1 cellular context compared by ENCODE assay signal in genomic region chr4:1793940-1794808, GRCh38.
TF ChIP-seq lines count a peak whose summit lies in the region.

No MANE protein-coding gene starts in this region.

TF ChIP-seq in K562, 482 proteins besides CTCF, POLR2A, EP300 and RAD21 (continued from another document and continues in another):
- TF ChIP-seq, protein P1, sequence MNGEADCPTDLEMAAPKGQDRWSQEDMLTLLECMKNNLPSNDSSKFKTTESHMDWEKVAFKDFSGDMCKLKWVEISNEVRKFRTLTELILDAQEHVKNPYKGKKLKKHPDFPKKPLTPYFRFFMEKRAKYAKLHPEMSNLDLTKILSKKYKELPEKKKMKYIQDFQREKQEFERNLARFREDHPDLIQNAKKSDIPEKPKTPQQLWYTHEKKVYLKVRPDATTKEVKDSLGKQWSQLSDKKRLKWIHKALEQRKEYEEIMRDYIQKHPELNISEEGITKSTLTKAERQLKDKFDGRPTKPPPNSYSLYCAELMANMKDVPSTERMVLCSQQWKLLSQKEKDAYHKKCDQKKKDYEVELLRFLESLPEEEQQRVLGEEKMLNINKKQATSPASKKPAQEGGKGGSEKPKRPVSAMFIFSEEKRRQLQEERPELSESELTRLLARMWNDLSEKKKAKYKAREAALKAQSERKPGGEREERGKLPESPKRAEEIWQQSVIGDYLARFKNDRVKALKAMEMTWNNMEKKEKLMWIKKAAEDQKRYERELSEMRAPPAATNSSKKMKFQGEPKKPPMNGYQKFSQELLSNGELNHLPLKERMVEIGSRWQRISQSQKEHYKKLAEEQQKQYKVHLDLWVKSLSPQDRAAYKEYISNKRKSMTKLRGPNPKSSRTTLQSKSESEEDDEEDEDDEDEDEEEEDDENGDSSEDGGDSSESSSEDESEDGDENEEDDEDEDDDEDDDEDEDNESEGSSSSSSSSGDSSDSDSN (IDR thresholded peaks at IDR 0.05; ENCODE audit: borderline replicate concordance in 1 of 2, low read depth in 2 of 2, low read length in 2 of 2) = peak; percentile 55 to 93; a peak in 1 of 4 replicates
- no peak for TF ChIP-seq ZNF24 (IDR thresholded peaks at IDR 0.05)
- no peak for TF ChIP-seq ZNF124 (CRISPR knock-in tag; IDR thresholded peaks at IDR 0.05)
- TF ChIP-seq ZNF668 (CRISPR knock-in tag; IDR thresholded peaks at IDR 0.05) = no peak
- no peak for TF ChIP-seq ZNF778 (CRISPR knock-in tag; IDR thresholded peaks at IDR 0.05)
- TF ChIP-seq SREBF1 (IDR thresholded peaks at IDR 0.05; ENCODE audit: borderline replicate concordance, low read depth, low read length) = no peak
- no peak for TF ChIP-seq HMG20B (CRISPR knock-in tag; IDR thresholded peaks at IDR 0.05)
- TF ChIP-seq HDAC8 (tag; IDR thresholded peaks at IDR 0.05) = no peak
- TF ChIP-seq, protein P2, sequence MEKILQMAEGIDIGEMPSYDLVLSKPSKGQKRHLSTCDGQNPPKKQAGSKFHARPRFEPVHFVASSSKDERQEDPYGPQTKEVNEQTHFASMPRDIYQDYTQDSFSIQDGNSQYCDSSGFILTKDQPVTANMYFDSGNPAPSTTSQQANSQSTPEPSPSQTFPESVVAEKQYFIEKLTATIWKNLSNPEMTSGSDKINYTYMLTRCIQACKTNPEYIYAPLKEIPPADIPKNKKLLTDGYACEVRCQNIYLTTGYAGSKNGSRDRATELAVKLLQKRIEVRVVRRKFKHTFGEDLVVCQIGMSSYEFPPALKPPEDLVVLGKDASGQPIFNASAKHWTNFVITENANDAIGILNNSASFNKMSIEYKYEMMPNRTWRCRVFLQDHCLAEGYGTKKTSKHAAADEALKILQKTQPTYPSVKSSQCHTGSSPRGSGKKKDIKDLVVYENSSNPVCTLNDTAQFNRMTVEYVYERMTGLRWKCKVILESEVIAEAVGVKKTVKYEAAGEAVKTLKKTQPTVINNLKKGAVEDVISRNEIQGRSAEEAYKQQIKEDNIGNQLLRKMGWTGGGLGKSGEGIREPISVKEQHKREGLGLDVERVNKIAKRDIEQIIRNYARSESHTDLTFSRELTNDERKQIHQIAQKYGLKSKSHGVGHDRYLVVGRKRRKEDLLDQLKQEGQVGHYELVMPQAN (IDR thresholded peaks at IDR 0.05; ENCODE audit: borderline replicate concordance) = no peak
- no peak for TF ChIP-seq EHMT2 (IDR thresholded peaks at IDR 0.05)
- TF ChIP-seq ZNF184 (CRISPR knock-in tag; IDR thresholded peaks at IDR 0.05) = no peak
- TF ChIP-seq C11orf30 (IDR thresholded peaks at IDR 0.05; ENCODE audit: low read depth) = no peak
- peak; percentile 10 for TF ChIP-seq FIP1L1 (IDR thresholded peaks at IDR 0.05; ENCODE audit: low read depth, low read length, poor library complexity, severe bottlenecking)
- TF ChIP-seq ZNF408 (CRISPR knock-in tag; IDR thresholded peaks at IDR 0.05; ENCODE audit: low read depth) = no peak
- TF ChIP-seq ZSCAN32 (CRISPR knock-in tag; IDR thresholded peaks at IDR 0.05) = no peak
- TF ChIP-seq CXXC5 (CRISPR knock-in tag; IDR thresholded peaks at IDR 0.05) = peak; percentile 11; the same call in 1 of the 2 replicates
- TF ChIP-seq MBD2 (IDR thresholded peaks at IDR 0.05; ENCODE audit: borderline replicate concordance, low read depth) = no peak
- no peak for TF ChIP-seq POLR2AphosphoS2 (IDR thresholded peaks at IDR 0.05; ENCODE audit: low read length)
- no peak for TF ChIP-seq TCF7L2 (IDR thresholded peaks at IDR 0.05; ENCODE audit: low read depth, low read length)
- TF ChIP-seq ETV6 (IDR thresholded peaks at IDR 0.05; ENCODE audit: borderline replicate concordance in 1 of 2, low read depth in 2 of 2, low read length in 1 of 2) = no peak
- TF ChIP-seq ETV6 (CRISPR knock-in tag; IDR thresholded peaks at IDR 0.05; ENCODE audit: borderline replicate concordance) = no peak
- no peak for TF ChIP-seq TEAD1 (CRISPR knock-in tag; IDR thresholded peaks at IDR 0.05)
- no peak for TF ChIP-seq TAF7 (tag; IDR thresholded peaks at IDR 0.05)
- no peak for TF ChIP-seq CREB5 (CRISPR knock-in tag; IDR thresholded peaks at IDR 0.05)
- TF ChIP-seq ZFP30 (CRISPR knock-in tag; IDR thresholded peaks at IDR 0.05; ENCODE audit: borderline replicate concordance) = no peak
- TF ChIP-seq, protein P3, sequence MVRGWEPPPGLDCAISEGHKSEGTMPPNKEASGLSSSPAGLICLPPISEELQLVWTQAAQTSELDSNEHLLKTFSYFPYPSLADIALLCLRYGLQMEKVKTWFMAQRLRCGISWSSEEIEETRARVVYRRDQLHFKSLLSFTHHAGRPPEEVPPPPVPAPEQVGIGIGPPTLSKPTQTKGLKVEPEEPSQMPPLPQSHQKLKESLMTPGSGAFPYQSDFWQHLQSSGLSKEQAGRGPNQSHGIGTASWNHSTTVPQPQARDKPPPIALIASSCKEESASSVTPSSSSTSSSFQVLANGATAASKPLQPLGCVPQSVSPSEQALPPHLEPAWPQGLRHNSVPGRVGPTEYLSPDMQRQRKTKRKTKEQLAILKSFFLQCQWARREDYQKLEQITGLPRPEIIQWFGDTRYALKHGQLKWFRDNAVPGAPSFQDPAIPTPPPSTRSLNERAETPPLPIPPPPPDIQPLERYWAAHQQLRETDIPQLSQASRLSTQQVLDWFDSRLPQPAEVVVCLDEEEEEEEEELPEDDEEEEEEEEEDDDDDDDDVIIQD (CRISPR knock-in tag; IDR thresholded peaks at IDR 0.05) = no peak
- TF ChIP-seq ZBTB12 (CRISPR knock-in tag; IDR thresholded peaks at IDR 0.05) = no peak
- TF ChIP-seq TCF7 (IDR thresholded peaks at IDR 0.05; ENCODE audit: borderline replicate concordance) = no peak
- TF ChIP-seq THRA (IDR thresholded peaks at IDR 0.05) = no peak
- TF ChIP-seq LEF1 (IDR thresholded peaks at IDR 0.05) = no peak
- TF ChIP-seq PREB (CRISPR knock-in tag; IDR thresholded peaks at IDR 0.05) = no peak
- TF ChIP-seq, protein P4, sequence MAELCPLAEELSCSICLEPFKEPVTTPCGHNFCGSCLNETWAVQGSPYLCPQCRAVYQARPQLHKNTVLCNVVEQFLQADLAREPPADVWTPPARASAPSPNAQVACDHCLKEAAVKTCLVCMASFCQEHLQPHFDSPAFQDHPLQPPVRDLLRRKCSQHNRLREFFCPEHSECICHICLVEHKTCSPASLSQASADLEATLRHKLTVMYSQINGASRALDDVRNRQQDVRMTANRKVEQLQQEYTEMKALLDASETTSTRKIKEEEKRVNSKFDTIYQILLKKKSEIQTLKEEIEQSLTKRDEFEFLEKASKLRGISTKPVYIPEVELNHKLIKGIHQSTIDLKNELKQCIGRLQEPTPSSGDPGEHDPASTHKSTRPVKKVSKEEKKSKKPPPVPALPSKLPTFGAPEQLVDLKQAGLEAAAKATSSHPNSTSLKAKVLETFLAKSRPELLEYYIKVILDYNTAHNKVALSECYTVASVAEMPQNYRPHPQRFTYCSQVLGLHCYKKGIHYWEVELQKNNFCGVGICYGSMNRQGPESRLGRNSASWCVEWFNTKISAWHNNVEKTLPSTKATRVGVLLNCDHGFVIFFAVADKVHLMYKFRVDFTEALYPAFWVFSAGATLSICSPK (IDR thresholded peaks at IDR 0.05; ENCODE audit: borderline replicate concordance) = no peak
- no peak for TF ChIP-seq SOX6 (IDR thresholded peaks at IDR 0.05)
- TF ChIP-seq, protein P5, sequence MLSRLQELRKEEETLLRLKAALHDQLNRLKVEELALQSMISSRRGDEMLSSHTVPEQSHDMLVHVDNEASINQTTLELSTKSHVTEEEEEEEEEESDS (CRISPR knock-in tag; IDR thresholded peaks at IDR 0.05) = no peak
- 0 out of 2 replicates have a peak, but pooled peaks have one; percentile 60 for TF ChIP-seq GATAD2B (IDR thresholded peaks at IDR 0.05; ENCODE audit: borderline replicate concordance)
- TF ChIP-seq PTBP1 (IDR thresholded peaks at IDR 0.05; ENCODE audit: low read depth, low read length) = no peak
- no peak for TF ChIP-seq MAFK (IDR thresholded peaks at IDR 0.05; ENCODE audit: low read length)
- TF ChIP-seq NR2C2 (CRISPR knock-in tag; IDR thresholded peaks at IDR 0.05) = no peak
- no peak for TF ChIP-seq NR2C2 (tag; IDR thresholded peaks at IDR 0.05)
- no peak for TF ChIP-seq ZNF121 (CRISPR knock-in tag; conservative IDR thresholded peaks at IDR 0.05)
- 0 out of 2 replicates have a peak, but pooled peaks have one; percentile 1 for TF ChIP-seq CREM (IDR thresholded peaks at IDR 0.05; ENCODE audit: low read depth)
- no peak for TF ChIP-seq CGGBP1 (CRISPR knock-in tag; IDR thresholded peaks at IDR 0.05)
- no peak for TF ChIP-seq CLOCK (CRISPR knock-in tag; IDR thresholded peaks at IDR 0.05; ENCODE audit: borderline replicate concordance)
- no peak for TF ChIP-seq TSHZ1 (CRISPR knock-in tag; IDR thresholded peaks at IDR 0.05)
- no peak for TF ChIP-seq MTA2 (IDR thresholded peaks at IDR 0.05; ENCODE audit: low read depth)
- no peak for TF ChIP-seq SMAD1 (IDR thresholded peaks at IDR 0.05; ENCODE audit: low read depth, low read length, partially characterized antibody)
- TF ChIP-seq ZNF780A (CRISPR knock-in tag; IDR thresholded peaks at IDR 0.05) = no peak
